ENCODE assay signal across 8 cellular contexts in the genomic region with DNA sequence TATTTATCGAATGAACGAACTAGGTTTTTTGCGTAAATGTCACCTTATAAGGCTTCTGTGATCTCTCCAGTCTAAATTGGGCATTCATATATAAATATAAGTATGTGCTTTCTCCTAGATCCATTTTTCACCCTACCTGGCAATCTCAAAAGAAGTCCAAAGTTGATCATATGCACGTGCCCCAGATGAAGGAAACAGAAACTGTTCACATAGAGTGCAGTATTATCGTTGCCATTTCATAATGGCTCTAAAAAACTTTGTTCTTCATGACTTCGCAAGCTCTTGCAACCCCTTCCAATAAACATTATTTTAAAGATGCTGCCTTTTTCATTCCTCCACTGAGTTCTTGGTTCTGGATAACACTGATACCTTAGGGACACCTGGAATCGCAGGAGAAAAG. TPM values are rescaled to one million over a fixed set of nuclear protein-coding genes. Genes with fewer than 3 reads are reported as not detected.
DNase-seq lines count a peak whose midpoint lies in the region; ATAC-seq and TF ChIP-seq lines count a peak whose summit lies in the region.

No MANE protein-coding gene starts in this region.

- DNase-seq in AG10803 (ENCODE audit: low read depth) (no peak), DMS114 treated with DMSO at 0.1 percent for 48 hours (lab: John Stamatoyannopoulos, UW; ENCODE audit: unreplicated experiment) (no peak), anterior cingulate cortex (lab: John Stamatoyannopoulos, UW) (no peak)
- DNase-seq in naive thymus-derived CD8-positive, alpha-beta T cell = peak in 2 of 10 donors; percentile 14 to 16

- ATAC-seq in naive thymus-derived CD8-positive, alpha-beta T cell = no peak
- ATAC-seq in GM18511 (IDR thresholded peaks at IDR 0.05; ENCODE audit: unreplicated experiment) (no peak), GM18867 (IDR thresholded peaks at IDR 0.05; ENCODE audit: unreplicated experiment) (no peak)

- peaks cover 11% of the 10 kb centered on the region for H4K20me1 ChIP-seq in Loucy (ENCODE audit: insufficient read depth, low read length, poor library complexity, severe bottlenecking)

- H3K4me3 ChIP-seq in AG10803 (ENCODE audit: low read length) (peak overlapping the region; percentile 82), Loucy (ENCODE audit: low read length, poor library complexity, severe bottlenecking) (peak overlapping the region; percentile 97), ectodermal cell (ENCODE audit: insufficient read depth, low read depth, low read length) (peak overlapping the region; percentile 95)

- peak overlapping the region; percentile 95 to 100 (median 100) for H3K4me3 Mint-ChIP-seq in naive thymus-derived CD8-positive, alpha-beta T cell

- H3K36me3 Mint-ChIP-seq in naive thymus-derived CD8-positive, alpha-beta T cell = no peaks in the 10 kb centered on the region

- no peaks in the 10 kb centered on the region for H3K27me3 Mint-ChIP-seq in naive thymus-derived CD8-positive, alpha-beta T cell

- H3K27me3 ChIP-seq in Loucy (ENCODE audit: insufficient read depth, low read length, poor library complexity, severe bottlenecking) (no peaks in the 10 kb centered on the region), ectodermal cell (ENCODE audit: control insufficient read depth, insufficient read depth, low read length, poor library complexity, severe bottlenecking) (no peaks in the 10 kb centered on the region)

- POLR2A ChIA-PET in naive thymus-derived CD8-positive, alpha-beta T cell (lab: Charles Lee) = interaction anchor here (2.8 kb wide), 1 partner anchor 234 kb away, joined by 13 read pairs; a partner anchor contains a TSS

- peak overlapping the region; percentile 99 for H2AFZ ChIP-seq in Loucy (ENCODE audit: low read length)

- H3K9me2 ChIP-seq in Loucy (replicated peaks; ENCODE audit: low read depth, low read length) = no peaks in the 10 kb centered on the region

- no peaks in the 10 kb centered on the region for H3K9me3 Mint-ChIP-seq in naive thymus-derived CD8-positive, alpha-beta T cell

- 40 to 44% methylated on average over 6 to 7 of the region's 7 CpGs for WGBS in ectodermal cell, 2 experiments

- H3K9me3 ChIP-seq in Loucy (ENCODE audit: insufficient read depth, low read depth, low read length) (no peaks in the 10 kb centered on the region), ectodermal cell (ENCODE audit: control insufficient read depth, low read length) (no peaks in the 10 kb centered on the region)

- H3F3A ChIP-seq in Loucy (ENCODE audit: low read depth) = no peaks in the 10 kb centered on the region

- H3K79me2 ChIP-seq in Loucy (ENCODE audit: insufficient read depth, low read length) = peaks cover 78% of the 10 kb centered on the region

- peaks cover 26 to 40% (median 36%) of the 10 kb centered on the region in 4 donors for H3K4me1 Mint-ChIP-seq in naive thymus-derived CD8-positive, alpha-beta T cell

- H3K4me1 ChIP-seq in Loucy (ENCODE audit: insufficient read depth, low read length, poor library complexity, severe bottlenecking) (peaks cover 42% of the 10 kb centered on the region), ectodermal cell (ENCODE audit: control insufficient read depth, insufficient read depth, low read length) (peaks cover 4% of the 10 kb centered on the region)

- peak overlapping the region; percentile 85 for H3K9ac ChIP-seq in Loucy (ENCODE audit: low read depth, low read length, poor library complexity, severe bottlenecking)

- H3K27ac ChIP-seq in ectodermal cell (ENCODE audit: insufficient read depth, low read depth, low read length, poor library complexity, severe bottlenecking) = peak overlapping the region; percentile 82

- TF ChIP-seq CTCF in AG10803 (conservative IDR thresholded peaks at IDR 0.05; ENCODE audit: low read length) = no peak
- TF ChIP-seq CTCF in Loucy (conservative IDR thresholded peaks at IDR 0.05; ENCODE audit: low read length) = no peak

- peak overlapping the region; percentile 85 for H3K4me2 ChIP-seq in Loucy (ENCODE audit: low read depth, low read length, poor library complexity, severe bottlenecking)

- H3K36me3 ChIP-seq in Loucy (ENCODE audit: insufficient read depth, low read length) = no peaks in the 10 kb centered on the region
- H3K36me3 ChIP-seq in ectodermal cell (ENCODE audit: control insufficient read depth, insufficient read depth, low read length) = no peaks in the 10 kb centered on the region

- H3K27ac Mint-ChIP-seq in naive thymus-derived CD8-positive, alpha-beta T cell = peak overlapping the region; percentile 96 to 99 (median 99)

RNA-seq across cellular contexts. Expression of a gene that starts 0.7 kb away (rescaled TPM):
- 27.2 TPM for polyA plus RNA-seq in ectodermal cell (2013, experiment 1 of 4)
- polyA plus RNA-seq in ectodermal cell (2013, experiment 2 of 4) = 27.3 TPM
- polyA plus RNA-seq in ectodermal cell (2013, experiment 3 of 4) = 25.1 TPM
- 27.7 TPM for polyA plus RNA-seq in ectodermal cell (2013, experiment 4 of 4)
- total RNA-seq in naive thymus-derived CD8-positive, alpha-beta T cell = 10 to 100 TPM; 20.3 to 22.0 TPM
- polyA plus RNA-seq in naive thymus-derived CD8-positive, alpha-beta T cell = 10 to 100 TPM; 19.4 to 35.8 (median 30.4) TPM

RNA-seq across cellular contexts. Expression of a gene that starts 0.8 kb away (rescaled TPM):
- 40.7 TPM for polyA plus RNA-seq in ectodermal cell (2013, experiment 1 of 4)
- 38.6 TPM for polyA plus RNA-seq in ectodermal cell (2013, experiment 2 of 4)
- 30.0 TPM for polyA plus RNA-seq in ectodermal cell (2013, experiment 3 of 4)
- 31.4 TPM for polyA plus RNA-seq in ectodermal cell (2013, experiment 4 of 4)
- 1 to 10 TPM; 6.6 to 7.1 TPM for total RNA-seq in naive thymus-derived CD8-positive, alpha-beta T cell
- polyA plus RNA-seq in naive thymus-derived CD8-positive, alpha-beta T cell = 1 to 10 TPM; 2.1 to 4.3 (median 2.6) TPM
